In genomic region chr4:92170340-92170739, GRCh38 we compare ENCODE assay signal across 7 cellular contexts.
"Had no signal": no experiment of that assay in that cellular context is flagged by ENCODE, and none has a peak within 500 bp of the region (broad histone marks: within the 10 kb centered on the region; RNA-seq: fewer than 3 reads in every experiment).

No MANE protein-coding gene starts in this region.

- H2AFZ ChIP-seq: GM23338 had no signal

- DNase-seq: H9, HCEC 1CT, KG1 had no signal

- ATAC-seq: GM23338 had no signal

- FAIRE-seq: H1, H54 had no signal

- H3K4me3 ChIP-seq: GM23338 had no signal

- H3K4me2 ChIP-seq: GM23338 had no signal

- H3K27ac ChIP-seq: HL-60 had no signal
